In the genomic region with DNA sequence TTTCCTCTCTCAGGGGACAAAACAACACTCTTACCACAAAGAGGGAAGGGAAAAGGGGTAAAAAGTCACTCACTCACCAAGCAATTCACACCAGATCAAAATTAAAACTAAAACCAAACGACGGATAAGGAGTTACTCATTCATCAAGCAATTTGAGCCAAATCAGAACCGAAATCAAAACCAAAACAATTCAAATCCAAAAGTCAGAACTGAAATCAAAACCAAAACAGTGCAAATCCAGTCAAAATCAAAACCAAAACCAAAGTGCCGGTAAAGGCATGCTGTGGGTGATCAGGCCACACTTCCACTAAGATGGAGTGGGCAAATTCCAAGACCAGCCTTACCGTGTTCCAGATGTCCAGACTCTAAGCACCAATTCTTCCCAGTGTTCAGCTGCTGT, we compare ENCODE assay signal across 12 cellular contexts.
A peak's percentile ranks its signal among the peaks of the same experiment; 100 is the strongest.
DNase-seq lines count a peak whose midpoint lies in the region; ATAC-seq lines count a peak whose summit lies in the region.
"Had no signal": no experiment of that assay in that cellular context is flagged by ENCODE, and none has a peak within 500 bp of the region (broad histone marks: within the 10 kb centered on the region; RNA-seq: fewer than 3 reads in every experiment).

No MANE protein-coding gene starts in this region.

- DNase-seq in OCI-M1 (lab: John Stamatoyannopoulos, UW) (peak; percentile 80), NCI-H1092 treated with DMSO at 0.1 percent for 48 hours (lab: John Stamatoyannopoulos, UW) (no peak), NK-92 (lab: John Stamatoyannopoulos, UW; ENCODE audit: unreplicated experiment) (no peak)
- DNase-seq in stimulated activated CD4-positive, alpha-beta T cell treated with anti-CD3 and anti-CD28 coated beads, Interleukin-2, amount 100 ng/mL, for 24 hours, result no peak
- DNase-seq: left colon, NCI-H1048, NCI-H524 had no signal

- peak; percentile 67 for ATAC-seq in GM18511 (IDR thresholded peaks at IDR 0.05; ENCODE audit: unreplicated experiment)
- ATAC-seq in GM21423 (IDR thresholded peaks at IDR 0.05; ENCODE audit: unreplicated experiment), result peak; percentile 49
- peak; percentile 55 for ATAC-seq in HG03196 (IDR thresholded peaks at IDR 0.05; ENCODE audit: unreplicated experiment)
- ATAC-seq in activated CD4-positive, CD25-positive, alpha-beta regulatory T cell treated with anti-CD3 and anti-CD28 coated beads, Interleukin-2, amount 50 U/mL, for 24 hours, result no peak
- ATAC-seq: left colon, WTC11 had no signal

Comparison
In these comparisons a context has a peak if more than half of its experiments do, and no peak if none do; other contexts are left out.
1. ATAC-seq: peak in GM18511 (single experiment), GM21423 (single experiment) and HG03196 (single experiment); none in activated CD4-positive, CD25-positive, alpha-beta regulatory T cell treated with anti-CD3 and anti-CD28 coated beads, Interleukin-2, amount 50 U/mL, for 24 hours (0 of 2).